ENCODE assay signal across 3 cellular contexts in the genomic region with DNA sequence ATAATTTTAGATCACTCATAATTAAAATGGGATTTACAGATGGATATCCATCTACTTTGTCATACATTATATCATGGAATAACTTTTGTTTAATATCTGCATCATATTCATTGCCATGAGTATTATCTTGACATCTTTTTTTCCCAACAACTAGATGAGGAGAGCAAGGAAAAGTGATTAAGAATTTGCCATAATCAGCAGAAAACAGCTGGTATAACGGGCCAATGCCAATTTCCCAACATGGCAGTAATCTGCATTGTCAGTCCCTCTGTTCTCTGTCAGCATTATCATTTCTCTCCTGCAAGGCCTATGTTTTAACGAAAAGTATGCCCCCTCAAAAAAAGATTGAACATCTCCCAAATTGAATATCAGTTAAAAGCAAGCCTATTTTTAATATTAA.
TF ChIP-seq lines count a peak whose summit lies in the region.

No MANE protein-coding gene starts in this region.

TF ChIP-seq in HepG2, 621 proteins besides CTCF, POLR2A, EP300 and RAD21:
- TF ChIP-seq ZNF790 (CRISPR knock-in tag; IDR thresholded peaks at IDR 0.05; ENCODE audit: borderline replicate concordance): no peak
- TF ChIP-seq MAFF (IDR thresholded peaks at IDR 0.05; ENCODE audit: low read depth, low read length): peak; percentile 57; the same call in 1 of the 2 replicates
- TF ChIP-seq MAFK (conservative IDR thresholded peaks at IDR 0.05 in 1 of 2, IDR thresholded peaks at IDR 0.05 in 1 of 2; ENCODE audit: low read length in 2 of 2): peak; percentile 31 to 59; a peak in 3 of 4 replicates
- TF ChIP-seq, protein P1, sequence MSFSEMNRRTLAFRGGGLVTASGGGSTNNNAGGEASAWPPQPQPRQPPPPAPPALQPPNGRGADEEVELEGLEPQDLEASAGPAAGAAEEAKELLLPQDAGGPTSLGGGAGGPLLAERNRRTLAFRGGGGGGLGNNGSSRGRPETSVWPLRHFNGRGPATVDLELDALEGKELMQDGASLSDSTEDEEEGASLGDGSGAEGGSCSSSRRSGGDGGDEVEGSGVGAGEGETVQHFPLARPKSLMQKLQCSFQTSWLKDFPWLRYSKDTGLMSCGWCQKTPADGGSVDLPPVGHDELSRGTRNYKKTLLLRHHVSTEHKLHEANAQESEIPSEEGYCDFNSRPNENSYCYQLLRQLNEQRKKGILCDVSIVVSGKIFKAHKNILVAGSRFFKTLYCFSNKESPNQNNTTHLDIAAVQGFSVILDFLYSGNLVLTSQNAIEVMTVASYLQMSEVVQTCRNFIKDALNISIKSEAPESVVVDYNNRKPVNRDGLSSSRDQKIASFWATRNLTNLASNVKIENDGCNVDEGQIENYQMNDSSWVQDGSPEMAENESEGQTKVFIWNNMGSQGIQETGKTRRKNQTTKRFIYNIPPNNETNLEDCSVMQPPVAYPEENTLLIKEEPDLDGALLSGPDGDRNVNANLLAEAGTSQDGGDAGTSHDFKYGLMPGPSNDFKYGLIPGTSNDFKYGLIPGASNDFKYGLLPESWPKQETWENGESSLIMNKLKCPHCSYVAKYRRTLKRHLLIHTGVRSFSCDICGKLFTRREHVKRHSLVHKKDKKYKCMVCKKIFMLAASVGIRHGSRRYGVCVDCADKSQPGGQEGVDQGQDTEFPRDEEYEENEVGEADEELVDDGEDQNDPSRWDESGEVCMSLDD (CRISPR knock-in tag; IDR thresholded peaks at IDR 0.05; ENCODE audit: borderline replicate concordance): no peak
- TF ChIP-seq ZSCAN29 (CRISPR knock-in tag; conservative IDR thresholded peaks at IDR 0.05): no peak
- no peak for TF ChIP-seq ZNF329 (CRISPR knock-in tag; IDR thresholded peaks at IDR 0.05; ENCODE audit: low read depth)
- TF ChIP-seq, protein P2, sequence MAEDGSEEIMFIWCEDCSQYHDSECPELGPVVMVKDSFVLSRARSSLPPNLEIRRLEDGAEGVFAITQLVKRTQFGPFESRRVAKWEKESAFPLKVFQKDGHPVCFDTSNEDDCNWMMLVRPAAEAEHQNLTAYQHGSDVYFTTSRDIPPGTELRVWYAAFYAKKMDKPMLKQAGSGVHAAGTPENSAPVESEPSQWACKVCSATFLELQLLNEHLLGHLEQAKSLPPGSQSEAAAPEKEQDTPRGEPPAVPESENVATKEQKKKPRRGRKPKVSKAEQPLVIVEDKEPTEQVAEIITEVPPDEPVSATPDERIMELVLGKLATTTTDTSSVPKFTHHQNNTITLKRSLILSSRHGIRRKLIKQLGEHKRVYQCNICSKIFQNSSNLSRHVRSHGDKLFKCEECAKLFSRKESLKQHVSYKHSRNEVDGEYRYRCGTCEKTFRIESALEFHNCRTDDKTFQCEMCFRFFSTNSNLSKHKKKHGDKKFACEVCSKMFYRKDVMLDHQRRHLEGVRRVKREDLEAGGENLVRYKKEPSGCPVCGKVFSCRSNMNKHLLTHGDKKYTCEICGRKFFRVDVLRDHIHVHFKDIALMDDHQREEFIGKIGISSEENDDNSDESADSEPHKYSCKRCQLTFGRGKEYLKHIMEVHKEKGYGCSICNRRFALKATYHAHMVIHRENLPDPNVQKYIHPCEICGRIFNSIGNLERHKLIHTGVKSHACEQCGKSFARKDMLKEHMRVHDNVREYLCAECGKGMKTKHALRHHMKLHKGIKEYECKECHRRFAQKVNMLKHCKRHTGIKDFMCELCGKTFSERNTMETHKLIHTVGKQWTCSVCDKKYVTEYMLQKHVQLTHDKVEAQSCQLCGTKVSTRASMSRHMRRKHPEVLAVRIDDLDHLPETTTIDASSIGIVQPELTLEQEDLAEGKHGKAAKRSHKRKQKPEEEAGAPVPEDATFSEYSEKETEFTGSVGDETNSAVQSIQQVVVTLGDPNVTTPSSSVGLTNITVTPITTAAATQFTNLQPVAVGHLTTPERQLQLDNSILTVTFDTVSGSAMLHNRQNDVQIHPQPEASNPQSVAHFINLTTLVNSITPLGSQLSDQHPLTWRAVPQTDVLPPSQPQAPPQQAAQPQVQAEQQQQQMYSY (CRISPR knock-in tag; IDR thresholded peaks at IDR 0.05): no peak
TF ChIP-seq in HepG2: peak in this region for 2.

TF ChIP-seq in IMR-90, 13 proteins besides CTCF, POLR2A, EP300 and RAD21:
- TF ChIP-seq, protein P3, sequence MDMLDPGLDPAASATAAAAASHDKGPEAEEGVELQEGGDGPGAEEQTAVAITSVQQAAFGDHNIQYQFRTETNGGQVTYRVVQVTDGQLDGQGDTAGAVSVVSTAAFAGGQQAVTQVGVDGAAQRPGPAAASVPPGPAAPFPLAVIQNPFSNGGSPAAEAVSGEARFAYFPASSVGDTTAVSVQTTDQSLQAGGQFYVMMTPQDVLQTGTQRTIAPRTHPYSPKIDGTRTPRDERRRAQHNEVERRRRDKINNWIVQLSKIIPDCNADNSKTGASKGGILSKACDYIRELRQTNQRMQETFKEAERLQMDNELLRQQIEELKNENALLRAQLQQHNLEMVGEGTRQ (IDR thresholded peaks at IDR 0.05; ENCODE audit: low read depth, low read length): no peak
- TF ChIP-seq CEBPB (IDR thresholded peaks at IDR 0.05; ENCODE audit: low read depth, low read length): no peak
- TF ChIP-seq MAFK (IDR thresholded peaks at IDR 0.05; ENCODE audit: low read depth, low read length): peak; percentile 73

TF ChIP-seq in K562, 482 proteins besides CTCF, POLR2A, EP300 and RAD21:
- TF ChIP-seq, protein P4, sequence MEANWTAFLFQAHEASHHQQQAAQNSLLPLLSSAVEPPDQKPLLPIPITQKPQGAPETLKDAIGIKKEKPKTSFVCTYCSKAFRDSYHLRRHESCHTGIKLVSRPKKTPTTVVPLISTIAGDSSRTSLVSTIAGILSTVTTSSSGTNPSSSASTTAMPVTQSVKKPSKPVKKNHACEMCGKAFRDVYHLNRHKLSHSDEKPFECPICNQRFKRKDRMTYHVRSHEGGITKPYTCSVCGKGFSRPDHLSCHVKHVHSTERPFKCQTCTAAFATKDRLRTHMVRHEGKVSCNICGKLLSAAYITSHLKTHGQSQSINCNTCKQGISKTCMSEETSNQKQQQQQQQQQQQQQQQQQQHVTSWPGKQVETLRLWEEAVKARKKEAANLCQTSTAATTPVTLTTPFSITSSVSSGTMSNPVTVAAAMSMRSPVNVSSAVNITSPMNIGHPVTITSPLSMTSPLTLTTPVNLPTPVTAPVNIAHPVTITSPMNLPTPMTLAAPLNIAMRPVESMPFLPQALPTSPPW (CRISPR knock-in tag; IDR thresholded peaks at IDR 0.05): no peak
- TF ChIP-seq ZSCAN32 (CRISPR knock-in tag; IDR thresholded peaks at IDR 0.05) (no peak), ZNF316 (IDR thresholded peaks at IDR 0.05) (peak; percentile 15; the same call in 1 of the 2 replicates), MCM3 (IDR thresholded peaks at IDR 0.05) (no peak), ZBED1 (IDR thresholded peaks at IDR 0.05) (no peak), ZC3H11A (IDR thresholded peaks at IDR 0.05; ENCODE audit: low read depth, low read length) (no peak), TAF1 (IDR thresholded peaks at IDR 0.05; ENCODE audit: control insufficient read depth, extremely low read depth, insufficient read depth, low read length, severe bottlenecking) (no peak), SIN3B (IDR thresholded peaks at IDR 0.05; ENCODE audit: low read depth) (no peak)
- TF ChIP-seq, protein P5, sequence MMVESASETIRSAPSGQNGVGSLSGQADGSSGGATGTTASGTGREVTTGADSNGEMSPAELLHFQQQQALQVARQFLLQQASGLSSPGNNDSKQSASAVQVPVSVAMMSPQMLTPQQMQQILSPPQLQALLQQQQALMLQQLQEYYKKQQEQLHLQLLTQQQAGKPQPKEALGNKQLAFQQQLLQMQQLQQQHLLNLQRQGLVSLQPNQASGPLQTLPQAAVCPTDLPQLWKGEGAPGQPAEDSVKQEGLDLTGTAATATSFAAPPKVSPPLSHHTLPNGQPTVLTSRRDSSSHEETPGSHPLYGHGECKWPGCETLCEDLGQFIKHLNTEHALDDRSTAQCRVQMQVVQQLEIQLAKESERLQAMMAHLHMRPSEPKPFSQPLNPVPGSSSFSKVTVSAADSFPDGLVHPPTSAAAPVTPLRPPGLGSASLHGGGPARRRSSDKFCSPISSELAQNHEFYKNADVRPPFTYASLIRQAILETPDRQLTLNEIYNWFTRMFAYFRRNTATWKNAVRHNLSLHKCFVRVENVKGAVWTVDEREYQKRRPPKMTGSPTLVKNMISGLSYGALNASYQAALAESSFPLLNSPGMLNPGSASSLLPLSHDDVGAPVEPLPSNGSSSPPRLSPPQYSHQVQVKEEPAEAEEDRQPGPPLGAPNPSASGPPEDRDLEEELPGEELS (CRISPR knock-in tag; IDR thresholded peaks at IDR 0.05; ENCODE audit: borderline replicate concordance): no peak
